11 cellular contexts compared by ENCODE assay signal in the genomic region with DNA sequence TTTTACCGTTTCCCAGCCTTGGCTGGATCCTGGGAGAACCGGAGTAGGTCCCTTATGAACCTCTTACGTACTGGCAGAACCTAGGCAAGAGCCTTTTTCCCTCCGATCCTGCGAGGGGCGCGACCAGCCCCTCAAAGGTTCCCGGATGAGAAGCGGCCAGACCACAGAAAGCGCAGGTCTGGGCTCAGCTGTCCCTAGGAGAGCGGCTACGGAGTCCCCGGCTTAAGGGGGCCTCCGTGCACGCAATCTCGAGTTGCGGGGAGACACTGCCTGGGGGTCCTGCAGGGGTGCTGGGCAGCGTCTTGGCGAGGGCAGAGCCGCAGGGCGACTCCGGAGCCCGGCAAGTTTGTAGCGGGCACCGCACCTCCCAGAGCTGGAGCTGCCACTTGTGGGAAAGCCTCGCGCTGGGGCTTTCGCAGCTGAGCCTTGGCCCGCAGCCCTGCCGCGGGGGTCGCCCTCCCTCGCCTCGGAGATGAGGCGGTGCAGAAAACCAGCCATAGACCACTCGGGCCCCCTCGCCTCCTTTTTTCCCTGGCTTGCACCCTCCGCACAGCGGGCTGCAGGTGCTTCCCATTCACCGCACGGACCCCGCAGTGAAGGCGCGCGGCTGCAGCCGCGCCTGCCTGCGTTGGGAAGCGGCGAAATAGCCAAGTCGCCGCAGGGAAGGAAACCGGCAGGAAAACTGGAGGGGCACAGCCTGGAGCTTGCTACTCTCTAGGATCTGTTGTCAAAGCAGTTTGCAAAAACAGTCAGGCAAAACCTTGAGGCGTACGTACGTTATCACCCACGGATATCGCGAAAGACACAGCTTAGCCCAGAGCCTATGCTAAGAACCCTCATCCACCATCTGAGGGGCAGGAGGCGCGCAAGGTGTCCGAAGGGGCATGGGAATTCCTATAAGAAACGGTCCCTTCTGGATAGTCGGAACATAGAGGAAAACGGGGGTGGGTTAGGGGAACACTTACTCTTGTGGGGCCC. TPM values are rescaled to one million over a fixed set of nuclear protein-coding genes. Genes with fewer than 3 reads are reported as not detected.
DNase-seq lines count a peak whose midpoint lies in the region; ATAC-seq and TF ChIP-seq lines count a peak whose summit lies in the region.
"Had no signal": no experiment of that assay in that cellular context is flagged by ENCODE, and none has a peak within 500 bp of the region (broad histone marks: within the 10 kb centered on the region; RNA-seq: fewer than 3 reads in every experiment).

No MANE protein-coding gene starts in this region.

- TF ChIP-seq CTCF in sigmoid colon (IDR thresholded peaks at IDR 0.05) (no peak), Peyer's patch (IDR thresholded peaks at IDR 0.05) (no peak)

- intact Hi-C loops in sigmoid colon (cut with DNase I): no loop called here
- intact Hi-C loops in activated CD4-positive, alpha-beta T cell treated with anti-CD3 and anti-CD28 coated beads for 36 hours (cut with DNase I, micrococcal nuclease): no loop called here
- intact Hi-C loops in activated CD4-positive, alpha-beta memory T cell treated with anti-CD3 and anti-CD28 coated beads for 36 hours (cut with micrococcal nuclease): no loop called here

- H3K4me1 ChIP-seq in iPS-18a (ENCODE audit: control insufficient read depth, low read depth, low read length) (peaks cover 32% of the 10 kb centered on the region), sigmoid colon (peaks cover 0 to 28% (median 12%) of the 10 kb centered on the region in 4 donors), Peyer's patch (no peaks in the 10 kb centered on the region)

- POLR2A ChIA-PET in activated CD4-positive, alpha-beta T cell treated with anti-CD3 and anti-CD28 coated beads for 36 hours (lab: Charles Lee): no interaction called here
- POLR2A ChIA-PET in activated CD4-positive, alpha-beta memory T cell treated with anti-CD3 and anti-CD28 coated beads for 36 hours (lab: Charles Lee): no interaction called here

- TF ChIP-seq EP300 in sigmoid colon (IDR thresholded peaks at IDR 0.05): no peak

- no peak overlapping the region for H3K4me3 Mint-ChIP-seq in activated CD4-positive, alpha-beta T cell treated with anti-CD3 and anti-CD28 coated beads for 36 hours
- H3K4me3 Mint-ChIP-seq in activated CD4-positive, alpha-beta memory T cell treated with anti-CD3 and anti-CD28 coated beads for 36 hours: no peak overlapping the region
- H3K4me3 Mint-ChIP-seq: dendritic cell treated with granulocyte-macrophage colony-stimulating factor and Interleukin-4, amounts not matched to agents 40 ng/mL and 50 ng/mL, for 4 days had no signal

- DNase-seq in H7 (peak; percentile 71), SK-N-DZ (ENCODE audit: low spot score) (peak; percentile 62), sigmoid colon (no peak), HuH-7 (ENCODE audit: low spot score) (no peak), Peyer's patch (no peak)
- DNase-seq in activated CD4-positive, alpha-beta T cell treated with anti-CD3 and anti-CD28 coated beads for 36 hours: no peak
- DNase-seq in activated CD4-positive, alpha-beta memory T cell treated with anti-CD3 and anti-CD28 coated beads for 36 hours: no peak
- DNase-seq: DND-41 had no signal

- H3K27me3 Mint-ChIP-seq in activated CD4-positive, alpha-beta T cell treated with anti-CD3 and anti-CD28 coated beads for 36 hours: peaks cover 33% of the 10 kb centered on the region
- H3K27me3 Mint-ChIP-seq in activated CD4-positive, alpha-beta memory T cell treated with anti-CD3 and anti-CD28 coated beads for 36 hours: peaks cover 11% of the 10 kb centered on the region

- H3K4me3 ChIP-seq in H7 (ENCODE audit: insufficient read depth, low read depth, low read length) (peak overlapping the region; percentile 57), iPS-18a (ENCODE audit: low read length) (peak overlapping the region; percentile 53), sigmoid colon (peak overlapping the region in 3 of 4 donors; percentile 38 to 41 (median 41)), Peyer's patch (peak overlapping the region in 1 of 4 donors; percentile 25)

- H3K9me3 ChIP-seq in iPS-18a (ENCODE audit: control insufficient read depth, low read depth, low read length) (no peaks in the 10 kb centered on the region), sigmoid colon (no peaks in the 10 kb centered on the region), Peyer's patch (peaks cover 0 to 8% (median 0%) of the 10 kb centered on the region in 4 donors)

- no peak overlapping the region for H3K27ac ChIP-seq in iPS-18a (ENCODE audit: low read length)
- no peak overlapping the region for H3K27ac ChIP-seq in sigmoid colon
- H3K27ac ChIP-seq in Peyer's patch: no peak overlapping the region

- TF ChIP-seq POLR2A in sigmoid colon (IDR thresholded peaks at IDR 0.05): no peak
- no peak for TF ChIP-seq POLR2A in Peyer's patch (IDR thresholded peaks at IDR 0.05)

- H3K36me3 ChIP-seq in H7 (replicated peaks; ENCODE audit: control insufficient read depth, insufficient read depth, low read length) (no peaks in the 10 kb centered on the region), iPS-18a (ENCODE audit: control insufficient read depth, low read depth, low read length) (no peaks in the 10 kb centered on the region), sigmoid colon (no peaks in the 10 kb centered on the region), Peyer's patch (no peaks in the 10 kb centered on the region)

- H3K36me3 Mint-ChIP-seq in activated CD4-positive, alpha-beta T cell treated with anti-CD3 and anti-CD28 coated beads for 36 hours (ENCODE audit: low read depth): no peaks in the 10 kb centered on the region
- peaks cover 2% of the 10 kb centered on the region for H3K36me3 Mint-ChIP-seq in activated CD4-positive, alpha-beta memory T cell treated with anti-CD3 and anti-CD28 coated beads for 36 hours

- H3K27ac Mint-ChIP-seq in activated CD4-positive, alpha-beta T cell treated with anti-CD3 and anti-CD28 coated beads for 36 hours: no peak overlapping the region
- no peak overlapping the region for H3K27ac Mint-ChIP-seq in activated CD4-positive, alpha-beta memory T cell treated with anti-CD3 and anti-CD28 coated beads for 36 hours
- H3K27ac Mint-ChIP-seq: dendritic cell treated with granulocyte-macrophage colony-stimulating factor and Interleukin-4, amounts not matched to agents 40 ng/mL and 50 ng/mL, for 4 days had no signal

- no peak overlapping the region for H3K9ac ChIP-seq in iPS-18a (ENCODE audit: low read length)

- 3 to 19% methylated on average over 65 of the region's 65 CpGs for WGBS in sigmoid colon, 2 donors

- CTCF ChIA-PET in activated CD4-positive, alpha-beta T cell treated with anti-CD3 and anti-CD28 coated beads for 36 hours (lab: Charles Lee): no interaction called here
- CTCF ChIA-PET in activated CD4-positive, alpha-beta memory T cell treated with anti-CD3 and anti-CD28 coated beads for 36 hours (lab: Charles Lee): no interaction called here

- ATAC-seq in activated CD4-positive, alpha-beta T cell treated with anti-CD3 and anti-CD28 coated beads for 36 hours: no peak

- no peaks in the 10 kb centered on the region for H3K4me1 Mint-ChIP-seq in activated CD4-positive, alpha-beta T cell treated with anti-CD3 and anti-CD28 coated beads for 36 hours
- H3K4me1 Mint-ChIP-seq in activated CD4-positive, alpha-beta memory T cell treated with anti-CD3 and anti-CD28 coated beads for 36 hours (ENCODE audit: low read depth): no peaks in the 10 kb centered on the region

- peaks cover 14% of the 10 kb centered on the region for H3K9me3 Mint-ChIP-seq in activated CD4-positive, alpha-beta T cell treated with anti-CD3 and anti-CD28 coated beads for 36 hours (ENCODE audit: low read depth)
- H3K9me3 Mint-ChIP-seq in activated CD4-positive, alpha-beta memory T cell treated with anti-CD3 and anti-CD28 coated beads for 36 hours: peaks cover 22% of the 10 kb centered on the region
- H3K9me3 Mint-ChIP-seq: dendritic cell treated with granulocyte-macrophage colony-stimulating factor and Interleukin-4, amounts not matched to agents 40 ng/mL and 50 ng/mL, for 4 days had no signal

- H3K27me3 ChIP-seq in H7 (ENCODE audit: control insufficient read depth, insufficient read depth, low read length) (peaks cover 53% of the 10 kb centered on the region), iPS-18a (ENCODE audit: control insufficient read depth, insufficient read depth, low read length) (peaks cover 74% of the 10 kb centered on the region), sigmoid colon (peaks cover 16 to 59% (median 22%) of the 10 kb centered on the region in 3 donors), Peyer's patch (no peaks in the 10 kb centered on the region)

RNA-seq across cellular contexts. Expression of gene CDH8, which starts 0.8 kb away (rescaled TPM):
- total RNA-seq in H7 (2014; rRNA removed; shearing (Covaris generic)): 0.87 and 7.1 TPM in 2 replicates
- polyA plus RNA-seq in SK-N-DZ (2014; cell fraction: cytosol; rRNA removed): 0.41 and 1.3 TPM in 2 replicates
- 0.09 and 0.17 TPM in 2 replicates for polyA plus RNA-seq in SK-N-DZ (2014; cell fraction: nucleus; rRNA removed)
- total RNA-seq in sigmoid colon (1 to 10 TPM in 2 of 4 donors, under 1 TPM in 2; 0.66 to 3.9 (median 1.6) TPM), Peyer's patch (not detected)
- polyA plus RNA-seq in sigmoid colon: under 1 TPM in 1 of 3 donors, not detected in 2; 0.13 TPM
- total RNA-seq in activated CD4-positive, alpha-beta T cell treated with anti-CD3 and anti-CD28 coated beads for 36 hours: not detected
- not detected for total RNA-seq in activated CD4-positive, alpha-beta memory T cell treated with anti-CD3 and anti-CD28 coated beads for 36 hours
- total RNA-seq: lung microvascular endothelial cell had no signal

Comparison
In these comparisons a context has a peak if more than half of its experiments do, and no peak if none do; other contexts are left out.
1. DNase-seq: peak in H7 (single experiment) and SK-N-DZ (single experiment); none in sigmoid colon (single experiment), HuH-7 (single experiment), activated CD4-positive, alpha-beta T cell treated with anti-CD3 and anti-CD28 coated beads for 36 hours (single experiment), activated CD4-positive, alpha-beta memory T cell treated with anti-CD3 and anti-CD28 coated beads for 36 hours (single experiment) and Peyer's patch (0 of 3).